Comparison of ENCODE assay signal across 7 cellular contexts in genomic region chr21:35107520-35107919, GRCh38.
"Had no signal": no experiment of that assay in that cellular context is flagged by ENCODE, and none has a peak within 500 bp of the region (broad histone marks: within the 10 kb centered on the region; RNA-seq: fewer than 3 reads in every experiment).

No MANE protein-coding gene starts in this region.

- H3K27ac Mint-ChIP-seq: GM23338, H9 had no signal

- H3K4me3 Mint-ChIP-seq: GM23338, H9 had no signal

- ATAC-seq: GM23338 had no signal

- FAIRE-seq: H1, H54, HTR-8/SVneo had no signal

- H3K4me2 ChIP-seq: GM23338 had no signal

- DNase-seq: H9, HCEC 1CT, KBM-7 had no signal

- H3K4me1 Mint-ChIP-seq: GM23338, H9 had no signal

- H3K4me3 ChIP-seq: GM23338 had no signal

- H3K9me3 Mint-ChIP-seq: GM23338, H9 had no signal

- H2AFZ ChIP-seq: GM23338 had no signal
